ENCODE assay signal across 1 cellular context in the genomic region with DNA sequence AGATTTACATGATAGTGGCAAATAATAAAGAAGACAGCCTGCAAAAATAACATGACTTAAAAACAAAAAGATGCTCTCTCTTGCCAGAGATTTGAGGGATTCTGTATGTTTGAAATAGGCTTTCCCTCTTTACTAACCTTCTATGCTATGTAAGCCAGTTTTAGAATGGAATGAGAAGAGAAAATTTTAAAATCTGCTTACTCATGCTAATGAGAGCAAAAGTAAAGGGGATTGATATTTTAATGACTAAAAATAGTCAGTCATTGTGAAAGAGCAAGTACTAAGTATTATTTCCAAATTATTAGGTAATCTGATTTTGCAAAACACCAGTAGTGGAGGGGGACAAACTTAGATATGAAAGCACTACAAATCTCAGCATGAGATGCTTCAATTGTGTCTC.
TF ChIP-seq lines count a peak whose summit lies in the region.

No MANE protein-coding gene starts in this region.

TF ChIP-seq in K562, 482 proteins besides CTCF, POLR2A, EP300 and RAD21:
- peak; percentile 76 for TF ChIP-seq ZNF316 (IDR thresholded peaks at IDR 0.05)
- TF ChIP-seq NFRKB (IDR thresholded peaks at IDR 0.05; ENCODE audit: low read depth), result no peak
- TF ChIP-seq MAFG (tag; conservative IDR thresholded peaks at IDR 0.05), result peak; percentile 67
- TF ChIP-seq SMARCA5 (IDR thresholded peaks at IDR 0.05), result no peak
- 0 out of 2 replicates have a peak, but pooled peaks have one; percentile 17 for TF ChIP-seq NFE2 (IDR thresholded peaks at IDR 0.05; ENCODE audit: low read depth)
- peak; percentile 47; the same call in 1 of the 2 replicates for TF ChIP-seq C11orf30 (IDR thresholded peaks at IDR 0.05; ENCODE audit: low read depth)
